ENCODE assay signal across 9 cellular contexts in the genomic region with DNA sequence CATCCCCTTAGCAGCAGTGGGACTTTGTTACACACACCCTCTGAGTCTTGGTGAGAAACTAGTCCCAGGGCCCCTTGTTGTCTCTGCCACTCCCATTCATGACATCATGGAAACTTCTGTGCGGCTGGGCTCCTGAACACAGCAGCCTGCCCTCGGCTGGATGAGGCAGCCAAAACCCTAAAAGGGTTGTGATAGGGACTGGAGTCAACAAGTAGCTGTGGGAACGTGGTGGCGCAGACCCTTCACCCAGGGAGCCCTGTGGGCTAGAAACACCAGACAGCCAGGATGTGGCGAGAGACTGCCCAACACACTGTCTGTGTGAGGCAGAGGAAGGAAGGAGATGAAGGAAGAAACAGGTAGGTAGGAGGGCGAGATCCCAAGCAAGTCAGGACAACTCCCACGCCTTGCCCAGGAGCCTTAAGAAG. TPM values are rescaled to one million over a fixed set of nuclear protein-coding genes. Genes with fewer than 3 reads are reported as not detected.
DNase-seq lines count a peak whose midpoint lies in the region; ATAC-seq and TF ChIP-seq lines count a peak whose summit lies in the region.
"Had no signal": no experiment of that assay in that cellular context is flagged by ENCODE, and none has a peak within 500 bp of the region (broad histone marks: within the 10 kb centered on the region; RNA-seq: fewer than 3 reads in every experiment).

No MANE protein-coding gene starts in this region.

- H3K4me3 Mint-ChIP-seq in T-helper 2 cell treated with Interferon-gamma antibody and Interleukin-4, amounts not matched to agents 5 μg/mL and 100 μg/mL, for 36 hours: peak overlapping the region; percentile 93
- H3K4me3 Mint-ChIP-seq in activated naive CD8-positive, alpha-beta T cell treated with anti-CD3 and anti-CD28 coated beads for 36 hours: peak overlapping the region; percentile 94

- H3K4me3 ChIP-seq in DOHH2 (ENCODE audit: low read length) (no peak overlapping the region), HAP-1 (no peak overlapping the region)

- H3K9me3 Mint-ChIP-seq in T-helper 2 cell treated with Interferon-gamma antibody and Interleukin-4, amounts not matched to agents 5 μg/mL and 100 μg/mL, for 36 hours: no peaks in the 10 kb centered on the region
- peaks cover 2% of the 10 kb centered on the region for H3K9me3 Mint-ChIP-seq in activated naive CD8-positive, alpha-beta T cell treated with anti-CD3 and anti-CD28 coated beads for 36 hours

- H3K36me3 Mint-ChIP-seq in T-helper 2 cell treated with Interferon-gamma antibody and Interleukin-4, amounts not matched to agents 5 μg/mL and 100 μg/mL, for 36 hours (ENCODE audit: low read depth): peaks cover 54% of the 10 kb centered on the region
- peaks cover 62% of the 10 kb centered on the region for H3K36me3 Mint-ChIP-seq in activated naive CD8-positive, alpha-beta T cell treated with anti-CD3 and anti-CD28 coated beads for 36 hours

- no peaks in the 10 kb centered on the region for H3K27me3 ChIP-seq in DOHH2 (ENCODE audit: control insufficient read depth, low read length)
- H3K27me3 ChIP-seq in HAP-1 (ENCODE audit: low read depth): no peaks in the 10 kb centered on the region
- H3K27me3 ChIP-seq: neutrophil had no signal

- TF ChIP-seq POLR2A in GM18505 (IDR thresholded peaks at IDR 0.05; ENCODE audit: borderline replicate concordance, extremely low read depth, insufficient read depth, insufficient read length): no peak

- in situ Hi-C loops in HAP-1 (cut with MboI; ENCODE audit: low sequenced_read_pairs): no loop called here

- H3K79me2 ChIP-seq in DOHH2 (ENCODE audit: control insufficient read depth, low read length): no peaks in the 10 kb centered on the region

- H4K20me1 ChIP-seq in DOHH2 (ENCODE audit: control insufficient read depth, insufficient read depth, low read depth, low read length): no peaks in the 10 kb centered on the region

- H3K4me1 Mint-ChIP-seq in T-helper 2 cell treated with Interferon-gamma antibody and Interleukin-4, amounts not matched to agents 5 μg/mL and 100 μg/mL, for 36 hours (ENCODE audit: low read depth): peaks cover 57% of the 10 kb centered on the region
- peaks cover 47% of the 10 kb centered on the region for H3K4me1 Mint-ChIP-seq in activated naive CD8-positive, alpha-beta T cell treated with anti-CD3 and anti-CD28 coated beads for 36 hours

- H3K36me3 ChIP-seq in DOHH2 (ENCODE audit: control insufficient read depth, low read length) (no peaks in the 10 kb centered on the region), HAP-1 (replicated peaks) (no peaks in the 10 kb centered on the region)
- H3K36me3 ChIP-seq: neutrophil had no signal

- peaks cover 18% of the 10 kb centered on the region for H3K4me1 ChIP-seq in DOHH2 (ENCODE audit: control insufficient read depth, low read length)
- no peaks in the 10 kb centered on the region for H3K4me1 ChIP-seq in HAP-1

- H3K9me3 ChIP-seq in DOHH2 (ENCODE audit: control insufficient read depth, insufficient read depth, low read length) (no peaks in the 10 kb centered on the region), HAP-1 (no peaks in the 10 kb centered on the region)
- H3K9me3 ChIP-seq: neutrophil had no signal

- H3F3A ChIP-seq in DOHH2 (ENCODE audit: control insufficient read depth, insufficient read depth): peaks cover 3% of the 10 kb centered on the region; the same call in 1 of the 2 replicates

- TF ChIP-seq CTCF in DOHH2 (IDR thresholded peaks at IDR 0.05; ENCODE audit: low read depth, low read length, poor library complexity, severe bottlenecking): no peak

- ATAC-seq in GM18505 (IDR thresholded peaks at IDR 0.05; ENCODE audit: unreplicated experiment): no peak

- DNase-seq in T-helper 2 cell treated with Interferon-gamma antibody and Interleukin-4, amounts not matched to agents 5 μg/mL and 100 μg/mL, for 36 hours (ENCODE audit: low spot score): peak; percentile 86
- DNase-seq in activated naive CD8-positive, alpha-beta T cell treated with anti-CD3 and anti-CD28 coated beads for 36 hours: peak; percentile 87
- peak; percentile 55 to 76 for DNase-seq in stimulated activated CD4-positive, alpha-beta T cell treated with anti-CD3 and anti-CD28 coated beads, Interleukin-15, amount 100 ng/mL, for 1 hour (ENCODE audit: low read depth in 1 of 2, low spot score in 1 of 2)
- DNase-seq in HAP-1 (ENCODE audit: low spot score in 2 of 2) (no peak), NCI-H2029 (lab: John Stamatoyannopoulos, UW) (no peak), NCI-H226 (no peak)

- H3K9me2 ChIP-seq in DOHH2 (replicated peaks; ENCODE audit: control insufficient read depth, low read length): no peaks in the 10 kb centered on the region

- H3K27ac ChIP-seq in DOHH2 (ENCODE audit: low read depth, low read length): no peak overlapping the region
- H3K27ac ChIP-seq: neutrophil had no signal

- H3K27me3 Mint-ChIP-seq in T-helper 2 cell treated with Interferon-gamma antibody and Interleukin-4, amounts not matched to agents 5 μg/mL and 100 μg/mL, for 36 hours (ENCODE audit: low read depth): no peaks in the 10 kb centered on the region
- no peaks in the 10 kb centered on the region for H3K27me3 Mint-ChIP-seq in activated naive CD8-positive, alpha-beta T cell treated with anti-CD3 and anti-CD28 coated beads for 36 hours

- H3K27ac Mint-ChIP-seq in T-helper 2 cell treated with Interferon-gamma antibody and Interleukin-4, amounts not matched to agents 5 μg/mL and 100 μg/mL, for 36 hours: peak overlapping the region; percentile 100
- H3K27ac Mint-ChIP-seq in activated naive CD8-positive, alpha-beta T cell treated with anti-CD3 and anti-CD28 coated beads for 36 hours: peak overlapping the region; percentile 98

- peak overlapping the region; percentile 2; the same call in 1 of the 2 replicates for H3K4me2 ChIP-seq in DOHH2 (ENCODE audit: low read length)

RNA-seq across cellular contexts. Expression of a gene that starts 3.9 kb away (rescaled TPM):
- total RNA-seq in activated naive CD8-positive, alpha-beta T cell treated with anti-CD3 and anti-CD28 coated beads for 36 hours: 100 to 1,000 TPM; 341 to 350 TPM

RNA-seq across cellular contexts. Expression of a gene that starts 5.5 kb away (rescaled TPM):
- 100 to 1,000 TPM; 133 to 142 TPM for total RNA-seq in activated naive CD8-positive, alpha-beta T cell treated with anti-CD3 and anti-CD28 coated beads for 36 hours

RNA-seq across cellular contexts. Expression of a gene that starts 20.8 kb away (rescaled TPM):
- 10 to 100 TPM; 55.0 to 56.3 TPM for total RNA-seq in activated naive CD8-positive, alpha-beta T cell treated with anti-CD3 and anti-CD28 coated beads for 36 hours

RNA-seq across cellular contexts. Expression of a gene that starts 34.1 kb away (rescaled TPM):
- total RNA-seq in activated naive CD8-positive, alpha-beta T cell treated with anti-CD3 and anti-CD28 coated beads for 36 hours: 100 to 1,000 TPM; 364 TPM

Comparison
In these comparisons a context has a peak if more than half of its experiments do, and no peak if none do; other contexts are left out.
1. DNase-seq: peak in T-helper 2 cell treated with Interferon-gamma antibody and Interleukin-4, amounts not matched to agents 5 μg/mL and 100 μg/mL, for 36 hours (single experiment), activated naive CD8-positive, alpha-beta T cell treated with anti-CD3 and anti-CD28 coated beads for 36 hours (single experiment) and stimulated activated CD4-positive, alpha-beta T cell treated with anti-CD3 and anti-CD28 coated beads, Interleukin-15, amount 100 ng/mL, for 1 hour (2 of 2); none in HAP-1 (0 of 2), NCI-H2029 (single experiment) and NCI-H226 (single experiment).